Comparison of ENCODE assay signal across 1 cellular context in genomic region chr19:35040826-35041547, GRCh38.
TF ChIP-seq lines count a peak whose summit lies in the region.

No MANE protein-coding gene starts in this region.

TF ChIP-seq in HepG2, 621 proteins besides CTCF, POLR2A, EP300 and RAD21 (continued from another document and continues in another):
- TF ChIP-seq, protein P1, sequence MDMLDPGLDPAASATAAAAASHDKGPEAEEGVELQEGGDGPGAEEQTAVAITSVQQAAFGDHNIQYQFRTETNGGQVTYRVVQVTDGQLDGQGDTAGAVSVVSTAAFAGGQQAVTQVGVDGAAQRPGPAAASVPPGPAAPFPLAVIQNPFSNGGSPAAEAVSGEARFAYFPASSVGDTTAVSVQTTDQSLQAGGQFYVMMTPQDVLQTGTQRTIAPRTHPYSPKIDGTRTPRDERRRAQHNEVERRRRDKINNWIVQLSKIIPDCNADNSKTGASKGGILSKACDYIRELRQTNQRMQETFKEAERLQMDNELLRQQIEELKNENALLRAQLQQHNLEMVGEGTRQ (IDR thresholded peaks at IDR 0.05; ENCODE audit: low read depth, low read length), result no peak
- TF ChIP-seq, protein P1 (CRISPR knock-in tag; IDR thresholded peaks at IDR 0.05; ENCODE audit: borderline replicate concordance), result peak; percentile 76; the same call in 1 of the 2 replicates
- TF ChIP-seq SP1 (IDR thresholded peaks at IDR 0.05) (no peak), SP1 (CRISPR knock-in tag; IDR thresholded peaks at IDR 0.05) (peak; percentile 21; the same call in 1 of the 2 replicates), DR1 (CRISPR knock-in tag; IDR thresholded peaks at IDR 0.05) (peak; percentile 93), MIER2 (CRISPR knock-in tag; IDR thresholded peaks at IDR 0.05) (no peak; the same call in 1 of the 2 replicates), NFATC3 (CRISPR knock-in tag; IDR thresholded peaks at IDR 0.05) (0 out of 2 replicates have a peak, but pooled peaks have one; percentile 68), SP2 (CRISPR knock-in tag; IDR thresholded peaks at IDR 0.05) (peak; percentile 34; the same call in 1 of the 2 replicates), FIP1L1 (IDR thresholded peaks at IDR 0.05; ENCODE audit: borderline replicate concordance, insufficient read depth, low read depth, low read length) (no peak), DMTF1 (CRISPR knock-in tag; IDR thresholded peaks at IDR 0.05) (no peak), MBNL3 (CRISPR knock-in tag; conservative IDR thresholded peaks at IDR 0.05) (no peak), PAF1 (CRISPR knock-in tag; IDR thresholded peaks at IDR 0.05) (no peak), BATF2 (CRISPR knock-in tag; IDR thresholded peaks at IDR 0.05) (no peak), HOXA3 (CRISPR knock-in tag; IDR thresholded peaks at IDR 0.05) (peak; percentile 96), ZFP82 (CRISPR knock-in tag; IDR thresholded peaks at IDR 0.05; ENCODE audit: borderline replicate concordance) (peak; percentile 97), ZNF3 (CRISPR knock-in tag; IDR thresholded peaks at IDR 0.05) (no peak), CHCHD3 (CRISPR knock-in tag; IDR thresholded peaks at IDR 0.05) (no peak), ZNF432 (CRISPR knock-in tag; IDR thresholded peaks at IDR 0.05; ENCODE audit: borderline replicate concordance) (no peak), GATAD1 (CRISPR knock-in tag; IDR thresholded peaks at IDR 0.05) (peak; percentile 62; the same call in 1 of the 2 replicates), ZNF510 (CRISPR knock-in tag; IDR thresholded peaks at IDR 0.05; ENCODE audit: low read depth) (0 out of 2 replicates have a peak, but pooled peaks have one; percentile 40), AHDC1 (CRISPR knock-in tag; IDR thresholded peaks at IDR 0.05; ENCODE audit: borderline replicate concordance) (peak; percentile 88; the same call in 1 of the 2 replicates), ZBTB38 (CRISPR knock-in tag; IDR thresholded peaks at IDR 0.05) (peak; percentile 97), ATAD3A (CRISPR knock-in tag; IDR thresholded peaks at IDR 0.05) (no peak), ZFP37 (CRISPR knock-in tag; IDR thresholded peaks at IDR 0.05; ENCODE audit: borderline replicate concordance) (0 out of 2 replicates have a peak, but pooled peaks have one; percentile 54), RARA (CRISPR knock-in tag; IDR thresholded peaks at IDR 0.05) (peak; percentile 98), ZNF138 (CRISPR knock-in tag; IDR thresholded peaks at IDR 0.05; ENCODE audit: low read depth) (peak; percentile 88; the same call in 1 of the 2 replicates)
- TF ChIP-seq, protein P2, sequence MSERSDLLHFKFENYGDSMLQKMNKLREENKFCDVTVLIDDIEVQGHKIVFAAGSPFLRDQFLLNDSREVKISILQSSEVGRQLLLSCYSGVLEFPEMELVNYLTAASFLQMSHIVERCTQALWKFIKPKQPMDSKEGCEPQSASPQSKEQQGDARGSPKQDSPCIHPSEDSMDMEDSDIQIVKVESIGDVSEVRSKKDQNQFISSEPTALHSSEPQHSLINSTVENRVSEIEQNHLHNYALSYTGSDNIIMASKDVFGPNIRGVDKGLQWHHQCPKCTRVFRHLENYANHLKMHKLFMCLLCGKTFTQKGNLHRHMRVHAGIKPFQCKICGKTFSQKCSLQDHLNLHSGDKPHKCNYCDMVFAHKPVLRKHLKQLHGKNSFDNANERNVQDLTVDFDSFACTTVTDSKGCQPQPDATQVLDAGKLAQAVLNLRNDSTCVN (CRISPR knock-in tag; IDR thresholded peaks at IDR 0.05; ENCODE audit: borderline replicate concordance), result peak; percentile 74; the same call in 1 of the 2 replicates
- TF ChIP-seq, protein P3, sequence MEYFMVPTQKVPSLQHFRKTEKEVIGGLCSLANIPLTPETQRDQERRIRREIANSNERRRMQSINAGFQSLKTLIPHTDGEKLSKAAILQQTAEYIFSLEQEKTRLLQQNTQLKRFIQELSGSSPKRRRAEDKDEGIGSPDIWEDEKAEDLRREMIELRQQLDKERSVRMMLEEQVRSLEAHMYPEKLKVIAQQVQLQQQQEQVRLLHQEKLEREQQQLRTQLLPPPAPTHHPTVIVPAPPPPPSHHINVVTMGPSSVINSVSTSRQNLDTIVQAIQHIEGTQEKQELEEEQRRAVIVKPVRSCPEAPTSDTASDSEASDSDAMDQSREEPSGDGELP (IDR thresholded peaks at IDR 0.05; ENCODE audit: borderline replicate concordance, low read depth), result peak; percentile 90; the same call in 1 of the 2 replicates
- TF ChIP-seq, protein P4, sequence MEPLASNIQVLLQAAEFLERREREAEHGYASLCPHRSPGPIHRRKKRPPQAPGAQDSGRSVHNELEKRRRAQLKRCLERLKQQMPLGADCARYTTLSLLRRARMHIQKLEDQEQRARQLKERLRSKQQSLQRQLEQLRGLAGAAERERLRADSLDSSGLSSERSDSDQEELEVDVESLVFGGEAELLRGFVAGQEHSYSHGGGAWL (CRISPR knock-in tag; IDR thresholded peaks at IDR 0.05), result no peak
- TF ChIP-seq, protein P5, sequence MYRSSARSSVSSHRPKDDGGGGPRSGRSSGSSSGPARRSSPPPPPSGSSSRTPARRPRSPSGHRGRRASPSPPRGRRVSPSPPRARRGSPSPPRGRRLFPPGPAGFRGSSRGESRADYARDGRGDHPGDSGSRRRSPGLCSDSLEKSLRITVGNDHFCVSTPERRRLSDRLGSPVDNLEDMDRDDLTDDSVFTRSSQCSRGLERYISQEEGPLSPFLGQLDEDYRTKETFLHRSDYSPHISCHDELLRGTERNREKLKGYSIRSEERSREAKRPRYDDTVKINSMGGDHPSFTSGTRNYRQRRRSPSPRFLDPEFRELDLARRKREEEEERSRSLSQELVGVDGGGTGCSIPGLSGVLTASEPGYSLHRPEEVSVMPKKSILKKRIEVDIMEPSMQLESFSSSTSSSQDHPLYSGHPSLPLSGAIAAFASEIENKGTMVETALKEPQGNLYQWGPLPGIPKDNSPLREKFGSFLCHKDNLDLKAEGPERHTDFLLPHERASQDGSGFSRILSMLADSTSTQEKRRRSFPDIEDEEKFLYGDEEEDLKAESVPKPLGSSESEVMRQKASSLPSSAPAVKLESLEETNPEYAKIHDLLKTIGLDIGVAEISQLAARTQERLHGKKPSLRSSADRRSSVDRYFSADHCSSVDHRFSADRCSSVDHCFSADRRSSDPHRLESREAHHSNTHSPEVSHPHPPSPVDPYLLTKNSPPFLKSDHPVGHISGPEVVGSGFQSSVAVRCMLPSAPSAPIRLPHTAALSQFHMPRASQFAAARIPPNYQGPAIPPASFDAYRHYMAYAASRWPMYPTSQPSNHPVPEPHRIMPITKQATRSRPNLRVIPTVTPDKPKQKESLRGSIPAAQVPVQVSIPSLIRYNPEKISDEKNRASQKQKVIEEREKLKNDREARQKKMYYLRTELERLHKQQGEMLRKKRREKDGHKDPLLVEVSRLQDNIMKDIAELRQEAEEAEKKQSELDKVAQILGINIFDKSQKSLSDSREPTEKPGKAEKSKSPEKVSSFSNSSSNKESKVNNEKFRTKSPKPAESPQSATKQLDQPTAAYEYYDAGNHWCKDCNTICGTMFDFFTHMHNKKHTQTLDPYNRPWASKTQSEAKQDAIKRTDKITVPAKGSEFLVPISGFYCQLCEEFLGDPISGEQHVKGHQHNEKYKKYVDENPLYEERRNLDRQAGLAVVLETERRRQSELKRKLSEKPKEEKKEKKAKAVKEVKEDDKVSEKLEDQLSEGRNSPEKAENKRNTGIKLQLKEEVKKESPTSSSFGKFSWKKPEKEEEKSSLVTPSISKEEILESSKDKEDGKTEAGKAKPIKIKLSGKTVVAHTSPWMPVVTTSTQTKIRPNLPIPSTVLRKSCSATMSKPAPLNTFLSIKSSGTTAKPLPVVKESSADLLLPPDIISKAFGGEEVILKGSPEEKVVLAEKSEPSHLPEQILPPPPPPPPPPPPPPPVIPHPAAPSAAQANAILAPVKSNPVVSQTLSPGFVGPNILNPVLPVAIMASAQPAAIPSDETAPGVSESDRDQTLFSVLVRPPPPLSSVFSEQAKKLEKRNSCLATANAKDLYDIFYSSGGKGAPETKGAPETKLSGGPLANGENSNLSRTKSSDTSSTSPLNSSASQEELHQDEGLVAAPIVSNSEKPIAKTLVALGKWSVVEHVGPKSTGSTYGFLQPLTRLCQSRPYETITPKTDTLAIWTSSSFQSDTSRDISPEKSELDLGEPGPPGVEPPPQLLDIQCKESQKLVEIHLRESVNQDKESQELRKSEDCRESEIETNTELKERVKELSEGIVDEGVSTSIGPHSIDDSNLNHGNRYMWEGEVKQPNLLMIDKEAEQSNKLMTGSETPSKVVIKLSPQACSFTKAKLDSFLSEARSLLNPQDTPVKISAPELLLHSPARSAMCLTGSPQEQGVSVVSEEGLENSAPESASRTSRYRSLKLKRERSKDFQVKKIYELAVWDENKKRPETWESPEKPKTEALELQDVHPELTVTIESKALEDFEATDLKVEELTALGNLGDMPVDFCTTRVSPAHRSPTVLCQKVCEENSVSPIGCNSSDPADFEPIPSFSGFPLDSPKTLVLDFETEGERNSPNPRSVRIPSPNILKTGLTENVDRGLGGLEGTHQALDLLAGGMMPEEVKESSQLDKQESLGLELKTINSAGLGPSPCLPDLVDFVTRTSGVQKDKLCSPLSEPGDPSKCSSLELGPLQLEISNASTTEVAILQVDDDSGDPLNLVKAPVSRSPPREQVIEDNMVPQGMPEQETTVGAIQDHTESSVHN (CRISPR knock-in tag; IDR thresholded peaks at IDR 0.05), result no peak
- TF ChIP-seq, protein P6, sequence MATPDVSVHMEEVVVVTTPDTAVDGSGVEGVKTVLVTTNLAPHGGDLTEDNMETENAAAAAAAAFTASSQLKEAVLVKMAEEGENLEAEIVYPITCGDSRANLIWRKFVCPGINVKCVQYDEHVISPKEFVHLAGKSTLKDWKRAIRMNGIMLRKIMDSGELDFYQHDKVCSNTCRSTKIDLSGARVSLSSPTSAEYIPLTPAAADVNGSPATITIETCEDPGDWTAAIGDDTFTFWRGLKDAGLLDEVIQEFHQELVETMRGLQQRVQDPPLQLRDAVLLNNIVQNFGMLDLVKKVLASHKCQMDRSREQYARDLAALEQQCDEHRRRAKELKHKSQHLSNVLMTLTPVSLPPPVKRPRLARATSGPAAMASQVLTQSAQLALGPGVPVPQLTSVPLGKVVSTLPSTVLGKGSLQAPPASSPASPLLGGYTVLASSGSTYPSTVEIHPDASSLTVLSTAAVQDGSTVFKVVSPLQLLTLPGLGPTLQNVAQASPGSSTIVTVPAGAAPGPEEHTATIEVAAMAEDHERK (CRISPR knock-in tag; IDR thresholded peaks at IDR 0.05; ENCODE audit: low read depth), result no peak
